1 cellular context compared by ENCODE assay signal in genomic region chr17:57810740-57811632, GRCh38.
TF ChIP-seq lines count a peak whose summit lies in the region.

No MANE protein-coding gene starts in this region.

TF ChIP-seq in HepG2, 621 proteins besides CTCF, POLR2A, EP300 and RAD21 (continued from another document and continues in another):
- TF ChIP-seq ZBTB2 (CRISPR knock-in tag; IDR thresholded peaks at IDR 0.05; ENCODE audit: low read depth) (no peak), NFKB2 (CRISPR knock-in tag; IDR thresholded peaks at IDR 0.05; ENCODE audit: borderline replicate concordance) (0 out of 2 replicates have a peak, but pooled peaks have one; percentile 60), AHDC1 (CRISPR knock-in tag; IDR thresholded peaks at IDR 0.05; ENCODE audit: borderline replicate concordance) (no peak), SIN3B (IDR thresholded peaks at IDR 0.05; ENCODE audit: low read length) (no peak), IRX3 (CRISPR knock-in tag; IDR thresholded peaks at IDR 0.05; ENCODE audit: borderline replicate concordance, low read depth) (no peak), SKI (IDR thresholded peaks at IDR 0.05; ENCODE audit: partially characterized antibody) (no peak), ATM (IDR thresholded peaks at IDR 0.05; ENCODE audit: borderline replicate concordance) (no peak), CHD2 (IDR thresholded peaks at IDR 0.05; ENCODE audit: low read depth, low read length) (no peak), ZNF687 (CRISPR knock-in tag; IDR thresholded peaks at IDR 0.05) (peak; percentile 73), ZSCAN25 (CRISPR knock-in tag; IDR thresholded peaks at IDR 0.05) (no peak), HNF4A (CRISPR knock-in tag; IDR thresholded peaks at IDR 0.05) (0 out of 2 replicates have a peak, but pooled peaks have one; percentile 19), ZFP36 (IDR thresholded peaks at IDR 0.05; ENCODE audit: borderline replicate concordance, low read depth, low read length, partially characterized antibody) (no peak), ARNT2 (CRISPR knock-in tag; IDR thresholded peaks at IDR 0.05; ENCODE audit: low read depth) (no peak), CHCHD3 (CRISPR knock-in tag; IDR thresholded peaks at IDR 0.05) (no peak), FOXP4 (CRISPR knock-in tag; IDR thresholded peaks at IDR 0.05) (no peak), ZNF383 (CRISPR knock-in tag; IDR thresholded peaks at IDR 0.05; ENCODE audit: borderline replicate concordance) (no peak), ZEB1 (IDR thresholded peaks at IDR 0.05; ENCODE audit: insufficient replicate concordance, low read depth) (no peak), MBD4 (IDR thresholded peaks at IDR 0.05; ENCODE audit: borderline replicate concordance, low read length) (no peak), POLR2G (IDR thresholded peaks at IDR 0.05; ENCODE audit: low read depth, low read length) (no peak), PCBP2 (optimal IDR thresholded peaks at IDR 0.05; ENCODE audit: low read depth, low read length, poor library complexity, severe bottlenecking) (no peak), RELA (CRISPR knock-in tag; IDR thresholded peaks at IDR 0.05) (no peak), ZNF660 (CRISPR knock-in tag; IDR thresholded peaks at IDR 0.05; ENCODE audit: borderline replicate concordance, low read depth) (no peak), SKIL (CRISPR knock-in tag; IDR thresholded peaks at IDR 0.05; ENCODE audit: borderline replicate concordance) (no peak), EED (CRISPR knock-in tag; IDR thresholded peaks at IDR 0.05) (no peak), RARA (CRISPR knock-in tag; IDR thresholded peaks at IDR 0.05) (no peak), MTF1 (CRISPR knock-in tag; IDR thresholded peaks at IDR 0.05) (no peak), PBX3 (CRISPR knock-in tag; IDR thresholded peaks at IDR 0.05; ENCODE audit: borderline replicate concordance) (no peak), PRPF4 (IDR thresholded peaks at IDR 0.05; ENCODE audit: low read depth, low read length, poor library complexity, severe bottlenecking) (no peak), GATA4 (IDR thresholded peaks at IDR 0.05; ENCODE audit: borderline replicate concordance, low read depth) (no peak), NCOA5 (CRISPR knock-in tag; IDR thresholded peaks at IDR 0.05) (no peak), ATRX (CRISPR knock-in tag; IDR thresholded peaks at IDR 0.05; ENCODE audit: borderline replicate concordance) (no peak), SMARCC2 (IDR thresholded peaks at IDR 0.05) (no peak), ARID4A (CRISPR knock-in tag; IDR thresholded peaks at IDR 0.05; ENCODE audit: borderline replicate concordance) (peak; percentile 34; the same call in 1 of the 2 replicates), ZNF572 (CRISPR knock-in tag; IDR thresholded peaks at IDR 0.05) (no peak), ZNF160 (CRISPR knock-in tag; IDR thresholded peaks at IDR 0.05) (no peak), DMAP1 (CRISPR knock-in tag; IDR thresholded peaks at IDR 0.05) (no peak), ZKSCAN1 (IDR thresholded peaks at IDR 0.05; ENCODE audit: low read length) (no peak), FOXJ3 (CRISPR knock-in tag; IDR thresholded peaks at IDR 0.05; ENCODE audit: borderline replicate concordance) (no peak), ZNF432 (CRISPR knock-in tag; IDR thresholded peaks at IDR 0.05; ENCODE audit: borderline replicate concordance) (no peak), KMT2A (CRISPR knock-in tag; IDR thresholded peaks at IDR 0.05) (0 out of 2 replicates have a peak, but pooled peaks have one; percentile 17), REXO4 (CRISPR knock-in tag; IDR thresholded peaks at IDR 0.05; ENCODE audit: borderline replicate concordance) (no peak), ZFY (CRISPR knock-in tag; IDR thresholded peaks at IDR 0.05) (peak; percentile 30; the same call in 1 of the 2 replicates), NFIB (CRISPR knock-in tag; IDR thresholded peaks at IDR 0.05; ENCODE audit: borderline replicate concordance) (no peak), EZH2 (conservative IDR thresholded peaks at IDR 0.05; ENCODE audit: low read depth, low read length) (peak; percentile 16; the same call in 1 of the 2 replicates), ZSCAN21 (CRISPR knock-in tag; IDR thresholded peaks at IDR 0.05; ENCODE audit: borderline replicate concordance) (no peak)
